ENCODE assay signal across 1 cellular context in the genomic region with DNA sequence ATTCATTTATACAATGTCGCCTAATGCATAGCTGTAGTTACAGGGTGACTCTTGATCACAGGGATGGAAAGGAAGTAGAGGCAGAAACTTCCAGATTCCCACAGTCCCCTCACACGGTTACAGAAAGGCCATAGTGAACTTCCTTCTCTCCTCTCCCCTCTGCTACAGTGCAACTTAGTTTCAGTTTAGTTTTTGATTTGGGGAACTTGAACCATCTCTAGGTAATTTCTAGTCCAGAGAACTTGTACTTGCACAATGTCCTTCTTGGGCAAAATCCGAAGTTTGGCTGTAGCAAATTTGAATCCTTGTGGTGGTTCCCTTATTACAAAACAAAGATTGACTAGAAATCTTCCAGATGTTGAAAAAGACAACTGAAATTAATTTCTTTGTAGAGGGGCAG.
TF ChIP-seq lines count a peak whose summit lies in the region.

No MANE protein-coding gene starts in this region.

TF ChIP-seq in GM12878, 131 proteins besides CTCF, POLR2A, EP300 and RAD21:
- TF ChIP-seq, protein P1, sequence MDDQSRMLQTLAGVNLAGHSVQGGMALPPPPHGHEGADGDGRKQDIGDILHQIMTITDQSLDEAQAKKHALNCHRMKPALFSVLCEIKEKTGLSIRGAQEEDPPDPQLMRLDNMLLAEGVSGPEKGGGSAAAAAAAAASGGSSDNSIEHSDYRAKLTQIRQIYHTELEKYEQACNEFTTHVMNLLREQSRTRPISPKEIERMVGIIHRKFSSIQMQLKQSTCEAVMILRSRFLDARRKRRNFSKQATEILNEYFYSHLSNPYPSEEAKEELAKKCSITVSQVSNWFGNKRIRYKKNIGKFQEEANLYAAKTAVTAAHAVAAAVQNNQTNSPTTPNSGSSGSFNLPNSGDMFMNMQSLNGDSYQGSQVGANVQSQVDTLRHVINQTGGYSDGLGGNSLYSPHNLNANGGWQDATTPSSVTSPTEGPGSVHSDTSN (IDR thresholded peaks at IDR 0.05; ENCODE audit: insufficient replicate concordance, low read depth, low read length): no peak
- TF ChIP-seq TCF3 (IDR thresholded peaks at IDR 0.05; ENCODE audit: borderline replicate concordance, insufficient read depth, low read depth, low read length) (no peak), ZZZ3 (IDR thresholded peaks at IDR 0.05; ENCODE audit: control insufficient read depth, insufficient read length, low read depth) (no peak)
- TF ChIP-seq, protein P2, sequence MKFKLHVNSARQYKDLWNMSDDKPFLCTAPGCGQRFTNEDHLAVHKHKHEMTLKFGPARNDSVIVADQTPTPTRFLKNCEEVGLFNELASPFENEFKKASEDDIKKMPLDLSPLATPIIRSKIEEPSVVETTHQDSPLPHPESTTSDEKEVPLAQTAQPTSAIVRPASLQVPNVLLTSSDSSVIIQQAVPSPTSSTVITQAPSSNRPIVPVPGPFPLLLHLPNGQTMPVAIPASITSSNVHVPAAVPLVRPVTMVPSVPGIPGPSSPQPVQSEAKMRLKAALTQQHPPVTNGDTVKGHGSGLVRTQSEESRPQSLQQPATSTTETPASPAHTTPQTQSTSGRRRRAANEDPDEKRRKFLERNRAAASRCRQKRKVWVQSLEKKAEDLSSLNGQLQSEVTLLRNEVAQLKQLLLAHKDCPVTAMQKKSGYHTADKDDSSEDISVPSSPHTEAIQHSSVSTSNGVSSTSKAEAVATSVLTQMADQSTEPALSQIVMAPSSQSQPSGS (IDR thresholded peaks at IDR 0.05; ENCODE audit: low read length): no peak
